In genomic region chr1:155396874-155397476, GRCh38 we compare ENCODE assay signal across 23 cellular contexts.
A peak's percentile ranks its signal among the peaks of the same experiment; 100 is the strongest.
DNase-seq lines count a peak whose midpoint lies in the region; ATAC-seq and TF ChIP-seq lines count a peak whose summit lies in the region.
"Had no signal": no experiment of that assay in that cellular context is flagged by ENCODE, and none has a peak within 500 bp of the region (broad histone marks: within the 10 kb centered on the region; RNA-seq: fewer than 3 reads in every experiment).

No MANE protein-coding gene starts in this region.

- H3K9me3 ChIP-seq in colonic mucosa (no peaks in the 10 kb centered on the region), lower lobe of right lung (no peaks in the 10 kb centered on the region), transverse colon (no peaks in the 10 kb centered on the region)
- H3K9me3 ChIP-seq: breast epithelium, esophagus muscularis mucosa, SK-N-SH had no signal

- intact Hi-C loops in colonic mucosa (cut with DNase I) (no loop called here), lower lobe of right lung (cut with DNase I) (no loop called here), transverse colon (cut with DNase I; ENCODE audit: low total_unique reads) (no loop called here)

- TF ChIP-seq POLR2A in transverse colon (IDR thresholded peaks at IDR 0.05): no peak

- H3K4me1 ChIP-seq in colonic mucosa (no peaks in the 10 kb centered on the region), lower lobe of right lung (no peaks in the 10 kb centered on the region), transverse colon (peaks cover 0 to 12% (median 4%) of the 10 kb centered on the region in 4 donors)
- H3K4me1 ChIP-seq: breast epithelium had no signal

- H3K36me3 ChIP-seq in colonic mucosa (no peaks in the 10 kb centered on the region), lower lobe of right lung (peaks cover 34% of the 10 kb centered on the region), transverse colon (peaks cover 0 to 33% (median 2%) of the 10 kb centered on the region in 4 donors)
- H3K36me3 ChIP-seq: breast epithelium had no signal

- no peak for TF ChIP-seq CTCF in colonic mucosa (IDR thresholded peaks at IDR 0.05)
- no peak for TF ChIP-seq CTCF in lower lobe of right lung (IDR thresholded peaks at IDR 0.05)
- TF ChIP-seq CTCF in transverse colon (IDR thresholded peaks at IDR 0.05): no peak

- no peak overlapping the region for H3K9ac ChIP-seq in colonic mucosa (ENCODE audit: low read depth in 2 of 2, low read length in 2 of 2)
- H3K9ac ChIP-seq: SK-N-SH had no signal

- no peaks in the 10 kb centered on the region for H3K27me3 ChIP-seq in colonic mucosa
- no peaks in the 10 kb centered on the region for H3K27me3 ChIP-seq in lower lobe of right lung (ENCODE audit: low read depth)
- no peaks in the 10 kb centered on the region for H3K27me3 ChIP-seq in transverse colon
- H3K27me3 ChIP-seq: breast epithelium, esophagus muscularis mucosa had no signal

- 71 to 81% methylated on average over 8 to 12 of the region's 12 CpGs for WGBS in transverse colon (ENCODE audit: low coverage in 1 of 2), 2 donors

- in situ Hi-C loops in transverse colon (cut with MboI; ENCODE audit: low pct_ligation_motif_present in 1 of 4, low pct_unique_long_range_greater_than_20kb in 1 of 4, low sequenced_read_pairs in 3 of 4): no loop called here

- H3K27ac ChIP-seq in colonic mucosa (no peak overlapping the region), lower lobe of right lung (no peak overlapping the region), transverse colon (no peak overlapping the region)
- H3K27ac ChIP-seq: breast epithelium, coronary artery, esophagus muscularis mucosa, WERI-Rb-1 had no signal

- TF ChIP-seq EP300 in transverse colon (IDR thresholded peaks at IDR 0.05; ENCODE audit: low read depth): no peak

- H3K4me3 ChIP-seq in colonic mucosa (no peak overlapping the region), lower lobe of right lung (no peak overlapping the region), transverse colon (no peak overlapping the region)
- H3K4me3 ChIP-seq: breast epithelium, coronary artery, esophagus muscularis mucosa had no signal

- peak; percentile 34 for DNase-seq in LHCN-M2 (ENCODE audit: low read depth)
- peak; percentile 44 for DNase-seq in colonic mucosa
- DNase-seq in lower lobe of right lung: peak; percentile 80
- peak; percentile 62 for DNase-seq in transverse colon
- DNase-seq in CD1c-positive myeloid dendritic cell (ENCODE audit: extremely low spot score): no peak
- no peak for DNase-seq in amniotic stem cell (lab: John Stamatoyannopoulos, UW)
- DNase-seq: activated CD4-positive, alpha-beta T cell treated with anti-CD3 and anti-CD28 coated beads, Interleukin-2, amount 10 ng/mL, durations not matched to agents 24 days and 14 days; activated CD8-positive, alpha-beta memory T cell treated with anti-CD3 and anti-CD28 coated beads, Interleukin-2, amount 10 ng/mL, durations not matched to agents 7 days and 5 days; activated naive CD4-positive, alpha-beta T cell treated with anti-CD3 and anti-CD28 coated beads for 36 hours; amygdala; CD4-positive, alpha-beta memory T cell; effector memory CD8-positive, alpha-beta T cell; naive thymus-derived CD8-positive, alpha-beta T cell; occipital lobe; SK-N-SH; stimulated activated CD4-positive, alpha-beta T cell treated with anti-CD3 and anti-CD28 coated beads, Interleukin-4, amount 100 ng/mL, for 24 hours; stimulated activated naive B cell treated with anti-CD40 and anti-IgM and Interleukin-4, amounts not matched to agents 10 μg/mL and 1 μg/mL and 100 μg/mL, for 72 hours; T-helper 17 cell; WERI-Rb-1 had no signal

- peak; percentile 92 to 95 for ATAC-seq in lower lobe of right lung
- ATAC-seq in HG03139 (IDR thresholded peaks at IDR 0.05; ENCODE audit: unreplicated experiment): no peak
- ATAC-seq: activated CD8-positive, alpha-beta memory T cell treated with anti-CD3 and anti-CD28 coated beads, Interleukin-2, amount 10 ng/mL, durations not matched to agents 7 days and 5 days; effector memory CD8-positive, alpha-beta T cell; naive thymus-derived CD8-positive, alpha-beta T cell; stimulated activated naive B cell treated with anti-CD40 and anti-IgM and Interleukin-4, amounts not matched to agents 10 μg/mL and 1 μg/mL and 100 μg/mL, for 72 hours; T-helper 17 cell had no signal

Comparison
In these comparisons a context has a peak if more than half of its experiments do, and no peak if none do; other contexts are left out.
1. DNase-seq: peak in LHCN-M2 (single experiment), colonic mucosa (single experiment), lower lobe of right lung (single experiment) and transverse colon (single experiment); none in CD1c-positive myeloid dendritic cell (single experiment) and amniotic stem cell (single experiment).